Comparison of ENCODE assay signal across 26 cellular contexts in the genomic region with DNA sequence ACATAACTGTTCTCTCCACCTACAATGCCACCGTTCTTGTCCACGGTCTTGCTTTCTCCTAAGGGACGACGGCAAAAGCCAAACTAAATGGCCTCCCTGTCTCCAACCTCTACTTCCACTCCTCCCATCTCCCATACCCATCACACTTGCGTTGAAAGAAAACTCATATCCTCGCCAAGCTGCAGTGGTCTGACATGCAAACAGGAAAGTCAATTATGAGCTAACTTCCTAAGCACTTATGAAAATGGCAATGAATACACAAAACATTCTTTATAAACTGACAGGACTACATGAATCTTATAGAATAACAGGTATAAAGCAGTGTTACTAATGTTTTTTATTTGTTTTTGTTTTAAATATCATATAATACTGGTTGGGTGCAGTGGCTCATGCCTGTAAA.
"Had no signal": no experiment of that assay in that cellular context is flagged by ENCODE, and none has a peak within 500 bp of the region (broad histone marks: within the 10 kb centered on the region; RNA-seq: fewer than 3 reads in every experiment).

No MANE protein-coding gene starts in this region.

- H3K9me3 ChIP-seq: esophagus squamous epithelium, heart right ventricle, left ventricle myocardium inferior, lower lobe of right lung, prostate gland, stomach, thyroid gland, vagina had no signal

- H3K27me3 Mint-ChIP-seq: memory B cell had no signal

- DNase-seq: cerebellar nuclear complex; cortex of kidney; effector CD8-positive, alpha-beta T cell; erythroblast; esophagus squamous epithelium; foreskin melanocyte; glutamatergic neuron; heart right ventricle; hippocampal formation; left colon; left ventricle myocardium inferior; lower lobe of right lung; natural killer cell; nucleus accumbens; right cardiac atrium; stimulated activated CD4-positive, alpha-beta T cell treated with anti-CD3 and anti-CD28 coated beads, Interleukin-1b, Interleukin-23, amount 100 ng/mL, for 48 hours; stimulated activated CD4-positive, alpha-beta T cell treated with anti-CD3 and anti-CD28 coated beads, Interleukin-4, amount 100 ng/mL, for 24 hours; stimulated activated naive CD4-positive, alpha-beta T cell treated with Interleukin-2 at 50 U/mL for 16 hours; stomach; thyroid gland; trophoblast cell had no signal

- H3K4me3 ChIP-seq: esophagus squamous epithelium, heart right ventricle, left ventricle myocardium inferior, lower lobe of right lung, prostate gland, skin epidermis, stomach, thyroid gland, vagina had no signal

- H3K27ac Mint-ChIP-seq: memory B cell; natural killer cell; stimulated activated effector memory CD8-positive, alpha-beta T cell treated with anti-CD3 and anti-CD28 coated beads, Interleukin-12 subunit alpha, Interleukin-12 subunit beta, amount 100 ng/mL, for 72 hours had no signal

- H3K4me3 Mint-ChIP-seq: memory B cell; natural killer cell; stimulated activated effector memory CD8-positive, alpha-beta T cell treated with anti-CD3 and anti-CD28 coated beads, Interleukin-12 subunit alpha, Interleukin-12 subunit beta, amount 100 ng/mL, for 72 hours had no signal

- H3K27me3 ChIP-seq: esophagus squamous epithelium, heart right ventricle, stomach, thyroid gland, vagina had no signal

- H3K36me3 ChIP-seq: esophagus squamous epithelium, left ventricle myocardium inferior, lower lobe of right lung, prostate gland, thyroid gland, vagina had no signal

- H3K27ac ChIP-seq: esophagus squamous epithelium, heart right ventricle, left ventricle myocardium inferior, lower lobe of right lung, prostate gland, skin epidermis, stomach, thyroid gland, vagina had no signal

- H3K9me3 Mint-ChIP-seq: memory B cell; natural killer cell; stimulated activated effector memory CD8-positive, alpha-beta T cell treated with anti-CD3 and anti-CD28 coated beads, Interleukin-12 subunit alpha, Interleukin-12 subunit beta, amount 100 ng/mL, for 72 hours had no signal

- H3K36me3 Mint-ChIP-seq: natural killer cell had no signal

- H3K4me1 ChIP-seq: prostate gland had no signal

- H3K4me1 Mint-ChIP-seq: memory B cell; stimulated activated effector memory CD8-positive, alpha-beta T cell treated with anti-CD3 and anti-CD28 coated beads, Interleukin-12 subunit alpha, Interleukin-12 subunit beta, amount 100 ng/mL, for 72 hours had no signal
